In genomic region chr13:99354371-99354951, GRCh38 we compare ENCODE assay signal across 10 cellular contexts. TPM values are rescaled to one million over a fixed set of nuclear protein-coding genes. Genes with fewer than 3 reads are reported as not detected.
DNase-seq lines count a peak whose midpoint lies in the region; ATAC-seq, FAIRE-seq and TF ChIP-seq lines count a peak whose summit lies in the region.
"Had no signal": no experiment of that assay in that cellular context is flagged by ENCODE, and none has a peak within 500 bp of the region (broad histone marks: within the 10 kb centered on the region; RNA-seq: fewer than 3 reads in every experiment).

No MANE protein-coding gene starts in this region.

- peak overlapping the region; percentile 95 for H3K27ac Mint-ChIP-seq in activated naive CD4-positive, alpha-beta T cell treated with anti-CD3 and anti-CD28 coated beads, Interleukin-2, amount 10 ng/mL, durations not matched to agents 7 days and 5 days
- H3K27ac Mint-ChIP-seq in natural killer cell treated with Interleukin-12 subunit alpha and Interleukin-12 subunit beta and Interleukin-15 and Interleukin-18, amount 100 ng/mL, for 72 hours = peak overlapping the region; percentile 87 to 88

- intact Hi-C loops in kidney (cut with DNase I) = no loop called here

- peaks cover 75% of the 10 kb centered on the region for H3K36me3 Mint-ChIP-seq in activated naive CD4-positive, alpha-beta T cell treated with anti-CD3 and anti-CD28 coated beads, Interleukin-2, amount 10 ng/mL, durations not matched to agents 7 days and 5 days
- H3K36me3 Mint-ChIP-seq in natural killer cell treated with Interleukin-12 subunit alpha and Interleukin-12 subunit beta and Interleukin-15 and Interleukin-18, amount 100 ng/mL, for 72 hours = peaks cover 22% of the 10 kb centered on the region

- H3K9me3 ChIP-seq in kidney (ENCODE audit: control insufficient read depth in 1 of 2, low read length in 2 of 2) = no peaks in the 10 kb centered on the region
- H3K9me3 ChIP-seq: HAP-1, SJSA1 had no signal

- peak; percentile 29 for ATAC-seq in HG02759 (IDR thresholded peaks at IDR 0.05; ENCODE audit: unreplicated experiment)
- ATAC-seq in natural killer cell treated with Interleukin-12 subunit alpha and Interleukin-12 subunit beta and Interleukin-15 and Interleukin-18, amount 100 ng/mL, for 72 hours = peak in 1 of 2 donors; percentile 39
- no peak for ATAC-seq in GM19035 (IDR thresholded peaks at IDR 0.05; ENCODE audit: unreplicated experiment)
- ATAC-seq in HG02763 (IDR thresholded peaks at IDR 0.05; ENCODE audit: unreplicated experiment) = no peak
- ATAC-seq in HG02938 (IDR thresholded peaks at IDR 0.05; ENCODE audit: unreplicated experiment) = no peak

- H3K27ac ChIP-seq in kidney (ENCODE audit: low read depth in 2 of 2, low read length in 2 of 2) = no peak overlapping the region

- no peaks in the 10 kb centered on the region for H3K36me3 ChIP-seq in GM06990 (ENCODE audit: control insufficient read depth, insufficient read depth, low read length)
- peaks cover 4 to 20% of the 10 kb centered on the region in 2 donors for H3K36me3 ChIP-seq in kidney (ENCODE audit: control insufficient read depth in 1 of 2, insufficient read depth in 2 of 2, low read length in 2 of 2)
- H3K36me3 ChIP-seq: HAP-1 had no signal

- H3K4me1 ChIP-seq in kidney (ENCODE audit: control insufficient read depth in 1 of 2, insufficient read depth in 1 of 2, low read depth in 1 of 2, low read length in 2 of 2) = peaks cover 0 to 9% of the 10 kb centered on the region in 2 donors
- H3K4me1 ChIP-seq: HAP-1 had no signal

- FAIRE-seq in kidney (lab: Jason Lieb, UNC) = no peak

- CTCF ChIA-PET in activated naive CD4-positive, alpha-beta T cell treated with anti-CD3 and anti-CD28 coated beads, Interleukin-2, amount 10 ng/mL, durations not matched to agents 7 days and 5 days (lab: Charles Lee) = interaction anchor here (0.7 to 3.9 kb wide), 5 partner anchors 13 to 179 kb away, joined by 3 to 22 read pairs (median 3); no protein-coding TSS in a partner anchor

- no peak for TF ChIP-seq CTCF in GM06990 (IDR thresholded peaks at IDR 0.05; ENCODE audit: insufficient read depth, low read length, poor library complexity, severe bottlenecking)
- no peak for TF ChIP-seq CTCF in kidney (IDR thresholded peaks at IDR 0.05; ENCODE audit: borderline replicate concordance, extremely low read depth, insufficient read depth)

- no peak overlapping the region for H3K4me3 ChIP-seq in GM06990 (replicated peaks; ENCODE audit: low read depth, low read length)
- no peak overlapping the region for H3K4me3 ChIP-seq in kidney (ENCODE audit: low read length in 2 of 2)
- H3K4me3 ChIP-seq: HAP-1, SJSA1 had no signal

- no peak overlapping the region for H3K9ac ChIP-seq in kidney (ENCODE audit: low read length in 2 of 2)

- DNase-seq in GM06990 (ENCODE audit: extremely low read depth, insufficient read length) (peak; percentile 32), kidney (no peak)
- DNase-seq in activated naive CD4-positive, alpha-beta T cell treated with anti-CD3 and anti-CD28 coated beads, Interleukin-2, amount 10 ng/mL, durations not matched to agents 7 days and 5 days = peak; percentile 37
- DNase-seq in natural killer cell treated with Interleukin-12 subunit alpha and Interleukin-12 subunit beta and Interleukin-15 and Interleukin-18, amount 100 ng/mL, for 72 hours (ENCODE audit: low spot score) = no peak

- no peaks in the 10 kb centered on the region for H3K27me3 Mint-ChIP-seq in activated naive CD4-positive, alpha-beta T cell treated with anti-CD3 and anti-CD28 coated beads, Interleukin-2, amount 10 ng/mL, durations not matched to agents 7 days and 5 days
- peaks cover 0 to 9% of the 10 kb centered on the region in 2 donors for H3K27me3 Mint-ChIP-seq in natural killer cell treated with Interleukin-12 subunit alpha and Interleukin-12 subunit beta and Interleukin-15 and Interleukin-18, amount 100 ng/mL, for 72 hours

- peak overlapping the region; percentile 48 for H3K4me3 Mint-ChIP-seq in activated naive CD4-positive, alpha-beta T cell treated with anti-CD3 and anti-CD28 coated beads, Interleukin-2, amount 10 ng/mL, durations not matched to agents 7 days and 5 days
- peak overlapping the region; percentile 86 for H3K4me3 Mint-ChIP-seq in natural killer cell treated with Interleukin-12 subunit alpha and Interleukin-12 subunit beta and Interleukin-15 and Interleukin-18, amount 100 ng/mL, for 72 hours

- peaks cover 95% of the 10 kb centered on the region for H3K4me1 Mint-ChIP-seq in activated naive CD4-positive, alpha-beta T cell treated with anti-CD3 and anti-CD28 coated beads, Interleukin-2, amount 10 ng/mL, durations not matched to agents 7 days and 5 days
- H3K4me1 Mint-ChIP-seq in natural killer cell treated with Interleukin-12 subunit alpha and Interleukin-12 subunit beta and Interleukin-15 and Interleukin-18, amount 100 ng/mL, for 72 hours (ENCODE audit: low read depth in 2 of 2) = peaks cover 69 to 90% of the 10 kb centered on the region in 2 donors

- H3K9me3 Mint-ChIP-seq in activated naive CD4-positive, alpha-beta T cell treated with anti-CD3 and anti-CD28 coated beads, Interleukin-2, amount 10 ng/mL, durations not matched to agents 7 days and 5 days = no peaks in the 10 kb centered on the region
- no peaks in the 10 kb centered on the region for H3K9me3 Mint-ChIP-seq in natural killer cell treated with Interleukin-12 subunit alpha and Interleukin-12 subunit beta and Interleukin-15 and Interleukin-18, amount 100 ng/mL, for 72 hours

- no peaks in the 10 kb centered on the region for H3K27me3 ChIP-seq in GM06990 (replicated peaks; ENCODE audit: control insufficient read depth, insufficient read depth, low read length)
- H3K27me3 ChIP-seq: SJSA1 had no signal

RNA-seq across cellular contexts. Expression of gene GPR183, which starts 47.3 kb away (rescaled TPM):
- 10 to 100 TPM in 1 of 2 donors, 1 to 10 TPM in 1; 5.4 to 10.2 TPM for total RNA-seq in natural killer cell treated with Interleukin-12 subunit alpha and Interleukin-12 subunit beta and Interleukin-15 and Interleukin-18, amount 100 ng/mL, for 72 hours
- 11.8 TPM for total RNA-seq in kidney
- 1.7 TPM for polyA plus RNA-seq in kidney (ENCODE audit: insufficient read depth, low read depth, low replicate concordance)

Comparison
In these comparisons a context has a peak if more than half of its experiments do, and no peak if none do; other contexts are left out.
1. DNase-seq: peak in GM06990 (single experiment) and activated naive CD4-positive, alpha-beta T cell treated with anti-CD3 and anti-CD28 coated beads, Interleukin-2, amount 10 ng/mL, durations not matched to agents 7 days and 5 days (single experiment); none in natural killer cell treated with Interleukin-12 subunit alpha and Interleukin-12 subunit beta and Interleukin-15 and Interleukin-18, amount 100 ng/mL, for 72 hours (single experiment) and kidney (single experiment).